ENCODE assay signal across 9 cellular contexts in the genomic region with DNA sequence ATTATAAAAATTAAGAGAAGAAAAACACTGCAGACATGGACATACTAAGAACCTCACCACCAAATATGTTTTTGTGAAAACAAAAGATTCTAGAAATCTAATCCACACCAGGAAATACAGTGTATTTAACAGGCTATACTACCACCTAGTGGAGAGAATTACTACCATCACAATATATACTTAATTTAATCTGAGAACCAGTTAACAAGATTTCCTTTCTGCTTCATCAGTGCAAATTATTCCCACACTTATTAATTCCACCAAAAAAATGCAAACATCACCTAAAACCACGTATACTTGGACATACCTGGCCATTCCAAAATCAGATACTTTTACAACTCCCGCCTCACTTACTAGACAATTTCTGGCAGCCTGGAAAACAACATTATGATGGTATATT. TPM values are rescaled to one million over a fixed set of nuclear protein-coding genes. Genes with fewer than 3 reads are reported as not detected.
DNase-seq lines count a peak whose midpoint lies in the region; ATAC-seq, FAIRE-seq and TF ChIP-seq lines count a peak whose summit lies in the region.
"Had no signal": no experiment of that assay in that cellular context is flagged by ENCODE, and none has a peak within 500 bp of the region (broad histone marks: within the 10 kb centered on the region; RNA-seq: fewer than 3 reads in every experiment).

No MANE protein-coding gene starts in this region.

- TF ChIP-seq CTCF in Caco-2 (IDR thresholded peaks at IDR 0.05; ENCODE audit: insufficient read depth in 1 of 2, low read depth in 1 of 2, low read length in 1 of 2, severe bottlenecking in 1 of 2, unreplicated experiment in 1 of 2) (peak; percentile 41 to 71), H9 (conservative IDR thresholded peaks at IDR 0.05) (peak; percentile 77), HepG2 (CRISPR knock-in tag; IDR thresholded peaks at IDR 0.05) (peak; percentile 44), ovary (IDR thresholded peaks at IDR 0.05) (no peak)

- H3K4me3 Mint-ChIP-seq in Caco-2 (ENCODE audit: unreplicated experiment) (no peak overlapping the region), H9 (no peak overlapping the region)

- POLR2A ChIA-PET in Caco-2 (lab: Charles Lee) (no interaction called here), HepG2 (lab: Yijun Ruan, JAX) (no interaction called here)

- no peaks in the 10 kb centered on the region for H3K23me2 ChIP-seq in H9 (ENCODE audit: insufficient read length, low read depth, low read length, poor library complexity, severe bottlenecking)

- no peaks in the 10 kb centered on the region for H4K20me1 ChIP-seq in H9 (ENCODE audit: control insufficient read depth, insufficient read depth, insufficient read length)
- H4K20me1 ChIP-seq in HepG2 (ENCODE audit: insufficient read depth, low read length), result no peaks in the 10 kb centered on the region

- H3K9me3 Mint-ChIP-seq in Caco-2 (ENCODE audit: unreplicated experiment) (no peaks in the 10 kb centered on the region), H9 (no peaks in the 10 kb centered on the region)
- H3K9me3 Mint-ChIP-seq: naive thymus-derived CD8-positive, alpha-beta T cell had no signal

- no peak overlapping the region for H3K14ac ChIP-seq in H9 (ENCODE audit: insufficient read depth, low read length)

- no CpG with 5 or more reads among the region's 2 CpGs for WGBS in H9 (ENCODE audit: extremely low coverage, insufficient read length, low lambda C conversion rate)
- 40% methylated on average over 2 of the region's 2 CpGs for WGBS in HepG2 (ENCODE audit: low lambda C conversion rate)
- 45 to 51% (median 49%) methylated on average over 2 of the region's 2 CpGs for WGBS in ovary, 3 donors

- no peak overlapping the region for H3T11ph ChIP-seq in H9 (ENCODE audit: low read length)

- H3K9ac ChIP-seq in H9 (ENCODE audit: extremely low read depth, insufficient read length, low read length) (no peak overlapping the region), HepG2 (ENCODE audit: insufficient read depth, low read depth, low read length) (no peak overlapping the region)

- H4K8ac ChIP-seq in H9 (replicated peaks; ENCODE audit: insufficient read length, low read depth, low read length), result no peak overlapping the region

- intact Hi-C loops in Caco-2 (cut with micrococcal nuclease; ENCODE audit: unreplicated experiment), result loop anchor here (1.0 to 2.0 kb wide), 2 partner anchors 14 to 28 kb away; no protein-coding TSS in a partner anchor
- intact Hi-C loops in HepG2 (cut with micrococcal nuclease; ENCODE audit: unreplicated experiment), result loop anchor here (2.0 kb wide), 1 partner anchor 14 kb away; no protein-coding TSS in a partner anchor
- intact Hi-C loops in ovary (cut with DNase I), result no loop called here

- H3K79me2 ChIP-seq in H9 (ENCODE audit: insufficient read depth, low read length) (no peaks in the 10 kb centered on the region), HepG2 (ENCODE audit: insufficient read depth, low read length) (no peaks in the 10 kb centered on the region)

- ATAC-seq in HepG2, result peak; percentile 60
- ATAC-seq: naive thymus-derived CD8-positive, alpha-beta T cell had no signal

- no peaks in the 10 kb centered on the region for H3K79me1 ChIP-seq in H9 (ENCODE audit: insufficient read depth, low read depth, low read length, poor library complexity, severe bottlenecking)

- no peak overlapping the region for H3K18ac ChIP-seq in H9 (ENCODE audit: insufficient read length, low read depth, low read length)

- no peak overlapping the region for H2BK5ac ChIP-seq in H9 (ENCODE audit: insufficient read length, low read length)

- no peaks in the 10 kb centered on the region for H3K27me3 Mint-ChIP-seq in Caco-2 (ENCODE audit: insufficient read depth, unreplicated experiment)
- no peaks in the 10 kb centered on the region for H3K27me3 Mint-ChIP-seq in H9 (ENCODE audit: low read depth)
- H3K27me3 Mint-ChIP-seq: naive thymus-derived CD8-positive, alpha-beta T cell had no signal

- H3K36me3 Mint-ChIP-seq in Caco-2 (ENCODE audit: insufficient read depth, unreplicated experiment) (no peaks in the 10 kb centered on the region), H9 (ENCODE audit: insufficient read depth in 1 of 3, low read depth in 3 of 3) (no peaks in the 10 kb centered on the region; a peak in 2 of 7 replicates)

- H3K9me3 ChIP-seq in Caco-2 (no peaks in the 10 kb centered on the region), H9 (ENCODE audit: control insufficient read depth, low read depth, low read length) (no peaks in the 10 kb centered on the region), HepG2 (ENCODE audit: low read length) (no peaks in the 10 kb centered on the region), ovary (no peaks in the 10 kb centered on the region)

- H2BK120ac ChIP-seq in H9 (ENCODE audit: low read depth, low read length, poor library complexity, severe bottlenecking), result no peak overlapping the region

- no peaks in the 10 kb centered on the region for H3K36me3 ChIP-seq in Caco-2 (ENCODE audit: control insufficient read depth, insufficient read depth, low read length)
- no peaks in the 10 kb centered on the region for H3K36me3 ChIP-seq in HepG2 (replicated peaks in 1 of 2; ENCODE audit: control insufficient read depth in 1 of 2, insufficient read depth in 2 of 2, low read length in 2 of 2)
- no peaks in the 10 kb centered on the region for H3K36me3 ChIP-seq in ovary

- H3K27ac ChIP-seq in H9 (ENCODE audit: insufficient read length, low read depth, low read length) (no peak overlapping the region), HepG2 (ENCODE audit: extremely low read length, insufficient read depth, low read length) (no peak overlapping the region), ovary (no peak overlapping the region)

- H2BK12ac ChIP-seq in H9 (ENCODE audit: insufficient read length, low read depth, low read length), result no peak overlapping the region

- in situ Hi-C loops in T47D (cut with HindIII; ENCODE audit: low pct_unique_long_range_greater_than_20kb, low sequenced_read_pairs) (no loop called here), HepG2 (cut with HindIII; ENCODE audit: extremely low pct_ligation_motif_present, low pct_unique_long_range_greater_than_20kb) (loop anchor here (10.0 kb wide), 1 partner anchor 134 kb away; no protein-coding TSS in a partner anchor)

- H3K4me3 ChIP-seq in Caco-2 (ENCODE audit: low read depth, low read length) (no peak overlapping the region), HepG2 (replicated peaks in 1 of 3; ENCODE audit: insufficient read depth in 1 of 3, low read depth in 2 of 3, low read length in 3 of 3) (no peak overlapping the region), ovary (no peak overlapping the region)

- no peak for TF ChIP-seq EP300 in HepG2 (IDR thresholded peaks at IDR 0.05; ENCODE audit: low read depth in 2 of 2, low read length in 2 of 2)
- no peak for TF ChIP-seq EP300 in HepG2 (CRISPR knock-in tag; IDR thresholded peaks at IDR 0.05; ENCODE audit: borderline replicate concordance)
- no peak for TF ChIP-seq EP300 in ovary (IDR thresholded peaks at IDR 0.05)

- H3K27me3 ChIP-seq in Caco-2 (replicated peaks; ENCODE audit: control insufficient read depth, insufficient read depth, low read length) (no peaks in the 10 kb centered on the region), H9 (ENCODE audit: insufficient read depth, low read length) (no peaks in the 10 kb centered on the region), HepG2 (ENCODE audit: control insufficient read depth in 1 of 2, insufficient read depth in 2 of 2, low read length in 2 of 2) (no peaks in the 10 kb centered on the region), ovary (no peaks in the 10 kb centered on the region)

- no peak overlapping the region for H3K56ac ChIP-seq in H9 (ENCODE audit: insufficient read length, low read depth, low read length)

- no peak overlapping the region for H3K27ac Mint-ChIP-seq in Caco-2 (ENCODE audit: unreplicated experiment)
- no peak overlapping the region for H3K27ac Mint-ChIP-seq in H9

- BruUV-seq in Caco-2 (replicated peaks; lab: Mats Ljungman, UMichigan), result no TSS peak
- no TSS peak for BruUV-seq in HepG2 (replicated peaks; lab: Mats Ljungman, UMichigan)

- H2AK5ac ChIP-seq in H9 (ENCODE audit: insufficient read length, low read length), result no peak overlapping the region

- no peak overlapping the region for H3K4ac ChIP-seq in H9 (ENCODE audit: low read depth, low read length)

- no peak overlapping the region for H2BK20ac ChIP-seq in H9 (ENCODE audit: low read depth, low read length, poor library complexity, severe bottlenecking)

- DNase-seq in Caco-2 (peak in 1 of 2 experiments; percentile 18), H9 (no peak), NCI-H446 treated with DMSO at 0.1 percent for 48 hours (lab: John Stamatoyannopoulos, UW) (peak; percentile 6), T47D (ENCODE audit: low read depth in 1 of 2, low spot score in 1 of 2) (peak; percentile 5 to 43), HepG2 (ENCODE audit: low spot score) (peak; percentile 20), mesenteric fat pad (ENCODE audit: low spot score) (no peak), cortex of kidney (lab: John Stamatoyannopoulos, UW) (no peak), ovary (no peak)

- H2AFZ ChIP-seq in H9 (ENCODE audit: low read length), result no peak overlapping the region
- H2AFZ ChIP-seq in HepG2 (ENCODE audit: low read length), result no peak overlapping the region

- H3K4me1 Mint-ChIP-seq in Caco-2 (ENCODE audit: low read depth, unreplicated experiment) (peaks cover 11% of the 10 kb centered on the region), H9 (no peaks in the 10 kb centered on the region)

- H3K4me1 ChIP-seq in Caco-2 (no peaks in the 10 kb centered on the region), H9 (ENCODE audit: insufficient read depth, low read length) (no peaks in the 10 kb centered on the region), HepG2 (ENCODE audit: insufficient read depth, low read length) (no peaks in the 10 kb centered on the region), ovary (ENCODE audit: insufficient read depth) (no peaks in the 10 kb centered on the region)

- TF ChIP-seq POLR2A in HepG2 (IDR thresholded peaks at IDR 0.05; ENCODE audit: insufficient read depth in 1 of 2, low read depth in 2 of 2, low read length in 2 of 2) (no peak), ovary (IDR thresholded peaks at IDR 0.05) (no peak)

- no peak overlapping the region for H3K23ac ChIP-seq in H9 (ENCODE audit: insufficient read length, low read depth, low read length)

- no peak overlapping the region for H3K4me2 ChIP-seq in H9 (ENCODE audit: insufficient read depth, insufficient read length, low read length)
- H3K4me2 ChIP-seq in HepG2 (ENCODE audit: low read depth, low read length), result no peak overlapping the region

- H2BK15ac ChIP-seq in H9 (ENCODE audit: low read depth, low read length), result no peak overlapping the region

- H4K5ac ChIP-seq in H9 (ENCODE audit: insufficient read length, low read depth, low read length), result no peak overlapping the region

- no peak overlapping the region for H4K91ac ChIP-seq in H9 (ENCODE audit: insufficient read length, low read depth, low read length)

- CTCF ChIA-PET in Caco-2 (lab: Charles Lee), result interaction anchor here (0.7 kb wide), 1 partner anchor 13 kb away, joined by 6 read pairs; no protein-coding TSS in a partner anchor
- CTCF ChIA-PET in HepG2 (lab: Yijun Ruan, JAX; ENCODE audit: low intra/inter-chr PET ratio, low total read pairs), result interaction anchor here (1.3 to 2.2 kb wide), 2 partner anchors 13 to 149 kb away, joined by 4 to 10 read pairs; no protein-coding TSS in a partner anchor

- no peak for TF ChIP-seq RAD21 in HepG2 (CRISPR knock-in tag; IDR thresholded peaks at IDR 0.05)

- FAIRE-seq in HepG2 (lab: Jason Lieb, UNC), result no peak

RNA-seq across cellular contexts. Expression of a gene that starts 7.0 kb away (rescaled TPM):
- total RNA-seq in Caco-2 (2022) (0.63 and 1.7 TPM in 2 replicates), H9 (2021) (0.39 TPM in 1 of 2 replicates, not detected in the other), HepG2 (2016; rRNA removed; fragmentation: Illumina TruSeq; extraction: Trizol) (not detected in 2 replicates), mesenteric fat pad (1.6 TPM), ovary (1 to 10 TPM in 3 of 7 donors, under 1 TPM in 4; 0.13 to 2.3 (median 0.33) TPM)
- not detected in 2 replicates for total RNA-seq in HepG2 (2016; cell fraction: cytosol; rRNA removed; fragmentation: Illumina TruSeq; extraction: Trizol; ENCODE audit: low read depth)
- total RNA-seq in HepG2 (2016; cell fraction: insoluble cytoplasmic fraction; rRNA removed; fragmentation: Illumina TruSeq; extraction: Trizol), result not detected in 2 replicates
- not detected in 2 replicates for total RNA-seq in HepG2 (2016; cell fraction: membrane; rRNA removed; fragmentation: Illumina TruSeq; extraction: Trizol)
- not detected in 2 replicates for total RNA-seq in HepG2 (2016; cell fraction: nucleus; rRNA removed; fragmentation: Illumina TruSeq; extraction: Trizol)
- polyA plus RNA-seq in HepG2 (2011; rRNA removed) (not detected in 2 replicates), ovary (under 1 TPM; 0.11 to 0.25 TPM)
- not detected in 2 replicates for polyA plus RNA-seq in HepG2 (2011; cell fraction: cytosol; rRNA removed)
- not detected in 2 replicates for polyA plus RNA-seq in HepG2 (2011; cell fraction: nucleus; rRNA removed)
- polyA plus RNA-seq in HepG2 (2012), result not detected in 2 replicates
- not detected in 2 replicates for polyA plus RNA-seq in HepG2 (2016; cell fraction: cytosol; fragmentation: Illumina TruSeq; extraction: Trizol; ENCODE audit: low read depth)
- not detected in 2 replicates for polyA plus RNA-seq in HepG2 (2016; cell fraction: insoluble cytoplasmic fraction; fragmentation: Illumina TruSeq; extraction: Trizol; ENCODE audit: low read depth)
- not detected in 2 replicates for polyA plus RNA-seq in HepG2 (2016; cell fraction: membrane; fragmentation: Illumina TruSeq; extraction: Trizol; ENCODE audit: low read depth)
- not detected in 2 replicates for polyA plus RNA-seq in HepG2 (2016; cell fraction: nucleus; fragmentation: Illumina TruSeq; extraction: Trizol; ENCODE audit: insufficient read depth, low read depth)
- not detected in 2 replicates for polyA minus RNA-seq in HepG2 (2011; rRNA and poly(A)+ RNA removed; ENCODE audit: low replicate concordance)
- not detected in 2 replicates for polyA minus RNA-seq in HepG2 (2011; cell fraction: cytosol; rRNA and poly(A)+ RNA removed)
- polyA minus RNA-seq in HepG2 (2011; cell fraction: nucleus; rRNA and poly(A)+ RNA removed), result not detected in 2 replicates

Comparison
In these comparisons a context has a peak if more than half of its experiments do, and no peak if none do; other contexts are left out.
1. DNase-seq: peak in NCI-H446 treated with DMSO at 0.1 percent for 48 hours (single experiment), T47D (2 of 2) and HepG2 (single experiment); none in H9 (single experiment), mesenteric fat pad (single experiment), cortex of kidney (single experiment) and ovary (0 of 5).
2. CTCF ChIP-seq: peak in Caco-2 (2 of 2), H9 (single experiment) and HepG2 (single experiment); none in ovary (0 of 3).
3. intact Hi-C loops: an anchor here in Caco-2 (1.0 to 2.0 kb wide) and HepG2 (2.0 kb wide); none called in ovary.